1 cellular context compared by ENCODE assay signal in the genomic region with DNA sequence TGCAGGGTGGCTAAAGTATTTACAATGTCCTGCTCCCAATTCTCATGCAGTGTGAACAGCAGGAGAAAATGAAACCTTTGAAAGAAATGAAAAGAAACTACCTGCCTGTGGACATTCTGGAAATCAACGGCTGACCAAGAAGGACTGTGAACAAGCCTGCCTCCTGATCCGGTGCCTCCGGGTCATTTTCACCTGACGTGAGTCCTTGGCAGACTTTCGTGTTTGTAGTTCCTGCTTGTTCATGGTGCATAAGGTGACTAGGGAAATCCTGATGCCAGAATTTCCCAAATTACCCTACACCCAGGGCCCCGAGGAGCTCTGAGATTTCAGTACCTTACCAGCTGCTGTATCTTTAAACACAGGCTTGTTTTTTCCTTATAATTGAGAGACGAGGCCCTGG.
TF ChIP-seq lines count a peak whose summit lies in the region.

No MANE protein-coding gene starts in this region.

TF ChIP-seq in H1, 55 proteins besides CTCF, POLR2A, EP300 and RAD21:
- TF ChIP-seq CHD2 (IDR thresholded peaks at IDR 0.05; ENCODE audit: low read length) = no peak
- no peak for TF ChIP-seq GABPA (IDR thresholded peaks at IDR 0.05; ENCODE audit: borderline replicate concordance, insufficient read depth, low read length)
- no peak for TF ChIP-seq CREB1 (IDR thresholded peaks at IDR 0.05)
- no peak for TF ChIP-seq JUN (IDR thresholded peaks at IDR 0.05; ENCODE audit: low read depth, low read length)
- TF ChIP-seq, protein P1, sequence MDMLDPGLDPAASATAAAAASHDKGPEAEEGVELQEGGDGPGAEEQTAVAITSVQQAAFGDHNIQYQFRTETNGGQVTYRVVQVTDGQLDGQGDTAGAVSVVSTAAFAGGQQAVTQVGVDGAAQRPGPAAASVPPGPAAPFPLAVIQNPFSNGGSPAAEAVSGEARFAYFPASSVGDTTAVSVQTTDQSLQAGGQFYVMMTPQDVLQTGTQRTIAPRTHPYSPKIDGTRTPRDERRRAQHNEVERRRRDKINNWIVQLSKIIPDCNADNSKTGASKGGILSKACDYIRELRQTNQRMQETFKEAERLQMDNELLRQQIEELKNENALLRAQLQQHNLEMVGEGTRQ (IDR thresholded peaks at IDR 0.05; ENCODE audit: low read length) = no peak
- no peak for TF ChIP-seq SIRT6 (IDR thresholded peaks at IDR 0.05; ENCODE audit: low read length)
- TF ChIP-seq NRF1 (IDR thresholded peaks at IDR 0.05; ENCODE audit: low read depth, low read length) = no peak
- TF ChIP-seq RXRA (IDR thresholded peaks at IDR 0.05; ENCODE audit: insufficient read depth, low read depth, low read length) = no peak
- TF ChIP-seq NANOG (IDR thresholded peaks at IDR 0.05; ENCODE audit: insufficient read depth, low read depth, low read length, poor library complexity, severe bottlenecking) = no peak
- TF ChIP-seq TCF12 (IDR thresholded peaks at IDR 0.05; ENCODE audit: low read depth, low read length) = no peak
- TF ChIP-seq FOSL1 (IDR thresholded peaks at IDR 0.05; ENCODE audit: insufficient read depth, low read depth, low read length) = no peak
- no peak for TF ChIP-seq MAFK (IDR thresholded peaks at IDR 0.05; ENCODE audit: low read depth, low read length)
- no peak for TF ChIP-seq CBX8 (IDR thresholded peaks at IDR 0.05; ENCODE audit: borderline replicate concordance, low read depth, low read length)
